ENCODE assay signal across 9 cellular contexts in the genomic region with DNA sequence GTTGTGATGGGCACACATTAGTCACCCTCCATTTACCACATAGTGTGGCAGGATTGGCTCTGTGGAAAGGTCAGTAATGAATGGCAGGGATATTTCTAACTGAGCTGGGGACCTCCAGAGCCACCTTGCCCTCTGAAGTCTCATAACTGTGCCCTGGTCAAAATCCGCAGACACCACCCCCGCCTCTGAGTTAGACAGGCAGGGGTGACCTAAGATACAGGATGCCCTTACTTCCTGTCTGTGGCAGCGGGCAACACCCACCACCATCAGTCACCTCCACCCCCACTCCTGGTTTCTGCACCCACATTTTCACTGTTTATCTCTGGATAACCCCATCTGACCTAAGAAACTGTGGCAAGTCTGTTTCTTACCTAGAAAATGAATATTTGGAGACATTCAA. TPM values are rescaled to one million over a fixed set of nuclear protein-coding genes. Genes with fewer than 3 reads are reported as not detected.
DNase-seq lines count a peak whose midpoint lies in the region; ATAC-seq and TF ChIP-seq lines count a peak whose summit lies in the region.
"Had no signal": no experiment of that assay in that cellular context is flagged by ENCODE, and none has a peak within 500 bp of the region (broad histone marks: within the 10 kb centered on the region; RNA-seq: fewer than 3 reads in every experiment).

No MANE protein-coding gene starts in this region.

- no peaks in the 10 kb centered on the region for H3K9me3 ChIP-seq in spleen
- H3K9me3 ChIP-seq in left lung: no peaks in the 10 kb centered on the region

- H3K27ac Mint-ChIP-seq in activated CD4-positive, alpha-beta T cell treated with anti-CD3 and anti-CD28 coated beads, Interleukin-2, amount 10 ng/mL, durations not matched to agents 24 days and 14 days: peak overlapping the region; percentile 80
- peak overlapping the region in 5 of 6 donors; percentile 37 to 81 (median 74) for H3K27ac Mint-ChIP-seq in naive B cell

- H3K9me3 Mint-ChIP-seq in activated CD4-positive, alpha-beta T cell treated with anti-CD3 and anti-CD28 coated beads, Interleukin-2, amount 10 ng/mL, durations not matched to agents 24 days and 14 days: no peaks in the 10 kb centered on the region
- H3K9me3 Mint-ChIP-seq in naive B cell: no peaks in the 10 kb centered on the region

- H3K4me3 ChIP-seq in spleen (no peak overlapping the region), left lung (no peak overlapping the region)

- peaks cover 22% of the 10 kb centered on the region for H3K27me3 Mint-ChIP-seq in activated CD4-positive, alpha-beta T cell treated with anti-CD3 and anti-CD28 coated beads, Interleukin-2, amount 10 ng/mL, durations not matched to agents 24 days and 14 days
- H3K27me3 Mint-ChIP-seq in naive B cell: no peaks in the 10 kb centered on the region

- H3K27ac ChIP-seq in spleen (no peak overlapping the region), left lung (no peak overlapping the region)

- in situ Hi-C loops in KBM-7 (cut with MboI; ENCODE audit: low pct_unique_long_range_greater_than_20kb, low sequenced_read_pairs): no loop called here

- TF ChIP-seq CTCF in spleen (IDR thresholded peaks at IDR 0.05 in 8 of 11, conservative IDR thresholded peaks at IDR 0.05 in 3 of 11) (no peak), left lung (IDR thresholded peaks at IDR 0.05) (no peak)

- intact Hi-C loops in activated CD4-positive, alpha-beta T cell treated with anti-CD3 and anti-CD28 coated beads, Interleukin-2, amount 10 ng/mL, durations not matched to agents 24 days and 14 days (cut with micrococcal nuclease): loop anchor here (1.0 kb wide), 3 partner anchors 13 to 80 kb away; no protein-coding TSS in a partner anchor
- intact Hi-C loops in spleen (cut with DNase I; ENCODE audit: low total_unique reads) (no loop called here), left lung (cut with DNase I) (no loop called here)

- peak; percentile 23 for DNase-seq in Daoy (ENCODE audit: low read depth)
- peak; percentile 76 for DNase-seq in activated CD4-positive, alpha-beta T cell treated with anti-CD3 and anti-CD28 coated beads, Interleukin-2, amount 10 ng/mL, durations not matched to agents 24 days and 14 days
- DNase-seq in naive B cell: peak; percentile 46
- no peak for DNase-seq in KBM-7
- no peak for DNase-seq in spleen
- no peak for DNase-seq in HCEC 1CT
- DNase-seq in left lung: no peak

- H3K4me3 Mint-ChIP-seq in activated CD4-positive, alpha-beta T cell treated with anti-CD3 and anti-CD28 coated beads, Interleukin-2, amount 10 ng/mL, durations not matched to agents 24 days and 14 days: peak overlapping the region; percentile 47
- H3K4me3 Mint-ChIP-seq in naive B cell: peak overlapping the region in 4 of 8 donors; percentile 13 to 63 (median 15)

- H3K36me3 ChIP-seq in spleen (no peaks in the 10 kb centered on the region), left lung (no peaks in the 10 kb centered on the region)

- 14 to 20% (median 19%) methylated on average over 3 of the region's 3 CpGs for WGBS in spleen, 5 donors

- H3K4me1 ChIP-seq in spleen: peaks cover 8 to 52% (median 29%) of the 10 kb centered on the region in 6 donors
- H3K4me1 ChIP-seq in left lung: peaks cover 0 to 15% of the 10 kb centered on the region in 2 donors

- no peak for TF ChIP-seq POLR2A in spleen (IDR thresholded peaks at IDR 0.05)

- no peaks in the 10 kb centered on the region for H3K36me3 Mint-ChIP-seq in activated CD4-positive, alpha-beta T cell treated with anti-CD3 and anti-CD28 coated beads, Interleukin-2, amount 10 ng/mL, durations not matched to agents 24 days and 14 days (ENCODE audit: low read depth)
- H3K36me3 Mint-ChIP-seq in naive B cell: no peaks in the 10 kb centered on the region

- H3K4me1 Mint-ChIP-seq in activated CD4-positive, alpha-beta T cell treated with anti-CD3 and anti-CD28 coated beads, Interleukin-2, amount 10 ng/mL, durations not matched to agents 24 days and 14 days: peaks cover 64% of the 10 kb centered on the region
- H3K4me1 Mint-ChIP-seq in naive B cell: peaks cover 38 to 50% (median 44%) of the 10 kb centered on the region in 3 donors

- peak; percentile 69 for ATAC-seq in HG02943 (IDR thresholded peaks at IDR 0.05; ENCODE audit: low read depth, unreplicated experiment)
- peak; percentile 63 to 73 for ATAC-seq in naive B cell (ENCODE audit: low read depth in 2 of 2)
- ATAC-seq in left lung: no peak

- H3K27me3 ChIP-seq in spleen (replicated peaks in 1 of 7) (no peaks in the 10 kb centered on the region), left lung (no peaks in the 10 kb centered on the region)

RNA-seq across cellular contexts. Expression of gene RGS16, which starts 25.5 kb away (rescaled TPM):
- 0.91 and 1.6 TPM in 2 replicates for total RNA-seq in Daoy (2014; rRNA removed; shearing (Covaris generic))
- 94.3 and 94.7 TPM in 2 replicates for total RNA-seq in activated CD4-positive, alpha-beta T cell treated with anti-CD3 and anti-CD28 coated beads, Interleukin-2, amount 10 ng/mL, durations not matched to agents 24 days and 14 days
- polyA plus RNA-seq in naive B cell (ENCODE audit: low read depth in 6 of 6) (1 to 10 TPM in 4 of 6 donors, under 1 TPM in 2; 0.52 to 8.9 (median 1.8) TPM), spleen (1 to 10 TPM; 2.6 to 4.1 (median 3.0) TPM)
- total RNA-seq in spleen (10 to 100 TPM in 3 of 7 donors, 1 to 10 TPM in 4; 2.6 to 24.2 (median 4.6) TPM), left lung (10 to 100 TPM; 10.1 to 11.0 TPM)

RNA-seq across cellular contexts. Expression of gene RNASEL, which starts 40.6 kb away (rescaled TPM):
- total RNA-seq in Daoy (2014; rRNA removed; shearing (Covaris generic)): 5.6 and 6.5 TPM in 2 replicates
- total RNA-seq in activated CD4-positive, alpha-beta T cell treated with anti-CD3 and anti-CD28 coated beads, Interleukin-2, amount 10 ng/mL, durations not matched to agents 24 days and 14 days: 3.4 and 4.8 TPM in 2 replicates
- polyA plus RNA-seq in naive B cell (ENCODE audit: low read depth in 6 of 6): 10 to 100 TPM in 1 of 6 donors, 1 to 10 TPM in 5; 5.0 to 10.1 (median 7.1) TPM
- total RNA-seq in spleen: 10 to 100 TPM; 12.7 to 18.1 (median 16.4) TPM
- 1 to 10 TPM; 5.0 to 7.1 (median 5.5) TPM for polyA plus RNA-seq in spleen
- 10 to 100 TPM; 13.5 to 13.6 TPM for total RNA-seq in left lung

RNA-seq across cellular contexts. Expression of gene RGS8, which starts 54.7 kb away (rescaled TPM):
- not detected in 2 replicates for total RNA-seq in Daoy (2014; rRNA removed; shearing (Covaris generic))
- total RNA-seq in activated CD4-positive, alpha-beta T cell treated with anti-CD3 and anti-CD28 coated beads, Interleukin-2, amount 10 ng/mL, durations not matched to agents 24 days and 14 days: not detected in 2 replicates
- polyA plus RNA-seq in naive B cell (ENCODE audit: low read depth in 6 of 6) (not detected), spleen (under 1 TPM in 1 of 3 donors, not detected in 2; 0.09 TPM)
- total RNA-seq in spleen (under 1 TPM in 1 of 7 donors, not detected in 6; 0.11 TPM), left lung (under 1 TPM in 1 of 2 donors, not detected in 1; 0.05 TPM)
- total RNA-seq: glomerular endothelial cell had no signal

Comparison
In these comparisons a context has a peak if more than half of its experiments do, and no peak if none do; other contexts are left out.
1. DNase-seq: peak in Daoy (single experiment), activated CD4-positive, alpha-beta T cell treated with anti-CD3 and anti-CD28 coated beads, Interleukin-2, amount 10 ng/mL, durations not matched to agents 24 days and 14 days (single experiment) and naive B cell (single experiment); none in KBM-7 (single experiment), spleen (single experiment), HCEC 1CT (single experiment) and left lung (0 of 2).